11 cellular contexts compared by ENCODE assay signal in genomic region chr13:92355213-92355612, GRCh38.
DNase-seq lines count a peak whose midpoint lies in the region; ATAC-seq and TF ChIP-seq lines count a peak whose summit lies in the region.
"Had no signal": no experiment of that assay in that cellular context is flagged by ENCODE, and none has a peak within 500 bp of the region (broad histone marks: within the 10 kb centered on the region; RNA-seq: fewer than 3 reads in every experiment).

No MANE protein-coding gene starts in this region.

- peaks cover 0 to 17% (median 0%) of the 10 kb centered on the region in 11 donors for H3K9me3 ChIP-seq in heart right ventricle

- peaks cover 15% of the 10 kb centered on the region for H3K36me3 Mint-ChIP-seq in glutamatergic neuron (ENCODE audit: unreplicated experiment)

- no peaks in the 10 kb centered on the region for H3K36me3 ChIP-seq in heart right ventricle

- no peaks in the 10 kb centered on the region for H3K27me3 ChIP-seq in heart right ventricle

- no peaks in the 10 kb centered on the region for H3K4me1 Mint-ChIP-seq in glutamatergic neuron (ENCODE audit: low read depth, unreplicated experiment)

- TF ChIP-seq CTCF in heart right ventricle (IDR thresholded peaks at IDR 0.05) (peak in 7 of 9 donors; percentile 10 to 48 (median 36)), glutamatergic neuron (IDR thresholded peaks at IDR 0.05; ENCODE audit: partially characterized antibody, unreplicated experiment) (no peak)

- no peaks in the 10 kb centered on the region for H3K4me1 ChIP-seq in heart right ventricle

- H3K27ac Mint-ChIP-seq in glutamatergic neuron (ENCODE audit: unreplicated experiment) = no peak overlapping the region
- H3K27ac Mint-ChIP-seq: stimulated activated naive CD8-positive, alpha-beta T cell treated with anti-CD3 and anti-CD28 coated beads, Interleukin-15, Interleukin-2, amounts not matched to agents 100 ng/mL and 50 ng/mL, for 24 hours had no signal

- 45 to 63% methylated on average over 1 of the region's 1 CpG for WGBS in heart right ventricle, 2 donors

- intact Hi-C loops in heart right ventricle (cut with DNase I) = loop anchor here in 5 of 10 donors (5.0 to 10.0 kb wide), 2 partner anchors 168 to 170 kb away; no protein-coding TSS in a partner anchor
- intact Hi-C loops in left cardiac atrium (cut with DNase I) = no loop called here

- H3K27ac ChIP-seq in heart right ventricle = no peak overlapping the region

- H3K4me3 Mint-ChIP-seq in glutamatergic neuron (ENCODE audit: unreplicated experiment) = no peak overlapping the region
- H3K4me3 Mint-ChIP-seq: stimulated activated naive CD8-positive, alpha-beta T cell treated with anti-CD3 and anti-CD28 coated beads, Interleukin-15, Interleukin-2, amounts not matched to agents 100 ng/mL and 50 ng/mL, for 24 hours had no signal

- no peaks in the 10 kb centered on the region for H3K27me3 Mint-ChIP-seq in glutamatergic neuron (ENCODE audit: unreplicated experiment)
- H3K27me3 Mint-ChIP-seq: stimulated activated naive CD8-positive, alpha-beta T cell treated with anti-CD3 and anti-CD28 coated beads, Interleukin-15, Interleukin-2, amounts not matched to agents 100 ng/mL and 50 ng/mL, for 24 hours had no signal

- ATAC-seq in heart right ventricle = peak in 1 of 8 donors; percentile 52
- no peak for ATAC-seq in left cardiac atrium
- no peak for ATAC-seq in GM18867 (IDR thresholded peaks at IDR 0.05; ENCODE audit: unreplicated experiment)
- ATAC-seq in HG03439 (IDR thresholded peaks at IDR 0.05; ENCODE audit: unreplicated experiment) = no peak
- ATAC-seq in HG03457 (IDR thresholded peaks at IDR 0.05; ENCODE audit: unreplicated experiment) = no peak

- no peaks in the 10 kb centered on the region for H3K9me3 Mint-ChIP-seq in glutamatergic neuron (ENCODE audit: unreplicated experiment)

- DNase-seq in heart right ventricle = no peak
- no peak for DNase-seq in left cardiac atrium
- DNase-seq in RKO (ENCODE audit: low spot score) = peak; percentile 26
- DNase-seq in glutamatergic neuron = peak; percentile 23
- DNase-seq in GM19240 (ENCODE audit: insufficient read length, low spot score) = no peak
- DNase-seq: DND-41, retina had no signal

- H3K4me3 ChIP-seq in heart right ventricle = no peak overlapping the region

Comparison
In these comparisons a context has a peak if more than half of its experiments do, and no peak if none do; other contexts are left out.
1. DNase-seq: peak in RKO (single experiment) and glutamatergic neuron (single experiment); none in heart right ventricle (0 of 2), left cardiac atrium (single experiment) and GM19240 (single experiment).